Comparison of ENCODE assay signal across 1 cellular context in genomic region chr16:2516391-2517240, GRCh38.
TF ChIP-seq lines count a peak whose summit lies in the region.

No MANE protein-coding gene starts in this region.

TF ChIP-seq in HepG2, 621 proteins besides CTCF, POLR2A, EP300 and RAD21 (continued from another document and continues in another):
- peak; percentile 66; the same call in 1 of the 2 replicates for TF ChIP-seq PRDM10 (CRISPR knock-in tag; IDR thresholded peaks at IDR 0.05; ENCODE audit: low read depth)
- TF ChIP-seq ELF3 (CRISPR knock-in tag; IDR thresholded peaks at IDR 0.05) = peak; percentile 57; the same call in 1 of the 2 replicates
- no peak for TF ChIP-seq ZNF574 (CRISPR knock-in tag; IDR thresholded peaks at IDR 0.05)
- TF ChIP-seq ZNF20 (CRISPR knock-in tag; IDR thresholded peaks at IDR 0.05) = no peak
- TF ChIP-seq ZNF414 (CRISPR knock-in tag; IDR thresholded peaks at IDR 0.05) = 0 out of 2 replicates have a peak, but pooled peaks have one; percentile 41
- TF ChIP-seq TBX2 (CRISPR knock-in tag; IDR thresholded peaks at IDR 0.05; ENCODE audit: borderline replicate concordance) = no peak; the same call in 1 of the 2 replicates
- TF ChIP-seq POGK (CRISPR knock-in tag; conservative IDR thresholded peaks at IDR 0.05) = no peak
- TF ChIP-seq ISL2 (CRISPR knock-in tag; IDR thresholded peaks at IDR 0.05) = no peak
- TF ChIP-seq ZFX (CRISPR knock-in tag; IDR thresholded peaks at IDR 0.05; ENCODE audit: low read depth) = peak; percentile 32; the same call in 1 of the 2 replicates
- no peak for TF ChIP-seq KLF13 (CRISPR knock-in tag; IDR thresholded peaks at IDR 0.05)
- TF ChIP-seq ZNF891 (CRISPR knock-in tag; IDR thresholded peaks at IDR 0.05) = no peak
- no peak for TF ChIP-seq CREB3 (CRISPR knock-in tag; IDR thresholded peaks at IDR 0.05)
- no peak for TF ChIP-seq ZSCAN5A (CRISPR knock-in tag; IDR thresholded peaks at IDR 0.05; ENCODE audit: borderline replicate concordance)
- TF ChIP-seq ZBTB49 (CRISPR knock-in tag; IDR thresholded peaks at IDR 0.05; ENCODE audit: borderline replicate concordance) = no peak
- no peak for TF ChIP-seq ZNF629 (CRISPR knock-in tag; conservative IDR thresholded peaks at IDR 0.05)
- no peak for TF ChIP-seq SYNCRIP (IDR thresholded peaks at IDR 0.05; ENCODE audit: insufficient read depth, low read depth, low read length)
- no peak for TF ChIP-seq ZNF3 (CRISPR knock-in tag; IDR thresholded peaks at IDR 0.05)
- TF ChIP-seq ZBTB38 (CRISPR knock-in tag; IDR thresholded peaks at IDR 0.05) = peak; percentile 82
- TF ChIP-seq STAG1 (CRISPR knock-in tag; IDR thresholded peaks at IDR 0.05) = no peak
- no peak for TF ChIP-seq ZNF317 (CRISPR knock-in tag; IDR thresholded peaks at IDR 0.05)
- no peak for TF ChIP-seq FOXJ3 (CRISPR knock-in tag; IDR thresholded peaks at IDR 0.05; ENCODE audit: borderline replicate concordance)
- peak; percentile 51; the same call in 1 of the 2 replicates for TF ChIP-seq MED1 (CRISPR knock-in tag; IDR thresholded peaks at IDR 0.05)
- TF ChIP-seq SUZ12 (IDR thresholded peaks at IDR 0.05; ENCODE audit: low read depth, low read length) = no peak
- TF ChIP-seq BHLHE40 (IDR thresholded peaks at IDR 0.05; ENCODE audit: low read length) = no peak
- TF ChIP-seq SMC3 (IDR thresholded peaks at IDR 0.05; ENCODE audit: low read length) = no peak
- no peak for TF ChIP-seq RFX3 (CRISPR knock-in tag; IDR thresholded peaks at IDR 0.05)
- TF ChIP-seq DBP (CRISPR knock-in tag; IDR thresholded peaks at IDR 0.05; ENCODE audit: not compliant biosample characterization) = no peak
- no peak for TF ChIP-seq MIER3 (CRISPR knock-in tag; IDR thresholded peaks at IDR 0.05; ENCODE audit: borderline replicate concordance)
- TF ChIP-seq MAFF (IDR thresholded peaks at IDR 0.05; ENCODE audit: low read depth, low read length) = no peak
- no peak for TF ChIP-seq NONO (IDR thresholded peaks at IDR 0.05)
- no peak for TF ChIP-seq NONO (CRISPR knock-in tag; conservative IDR thresholded peaks at IDR 0.05)
- no peak for TF ChIP-seq NCOA5 (CRISPR knock-in tag; IDR thresholded peaks at IDR 0.05)
- TF ChIP-seq ARID3A (IDR thresholded peaks at IDR 0.05; ENCODE audit: low read depth, low read length) = no peak
- no peak for TF ChIP-seq ZUFSP (CRISPR knock-in tag; IDR thresholded peaks at IDR 0.05; ENCODE audit: borderline replicate concordance)
- TF ChIP-seq MAZ (IDR thresholded peaks at IDR 0.05; ENCODE audit: borderline replicate concordance, low read depth, low read length) = no peak
- TF ChIP-seq MAZ (CRISPR knock-in tag; IDR thresholded peaks at IDR 0.05; ENCODE audit: low read depth) = no peak
- no peak for TF ChIP-seq KAT8 (CRISPR knock-in tag; IDR thresholded peaks at IDR 0.05)
- no peak for TF ChIP-seq ZNF274 (CRISPR knock-in tag; IDR thresholded peaks at IDR 0.05)
- no peak for TF ChIP-seq NRL (CRISPR knock-in tag; IDR thresholded peaks at IDR 0.05; ENCODE audit: borderline replicate concordance)
- TF ChIP-seq GPN1 (CRISPR knock-in tag; IDR thresholded peaks at IDR 0.05; ENCODE audit: borderline replicate concordance) = no peak
- TF ChIP-seq CBFB (CRISPR knock-in tag; IDR thresholded peaks at IDR 0.05) = no peak
- TF ChIP-seq AHR (CRISPR knock-in tag; IDR thresholded peaks at IDR 0.05) = no peak
- TF ChIP-seq GATA4 (IDR thresholded peaks at IDR 0.05; ENCODE audit: borderline replicate concordance, low read depth) = no peak
- TF ChIP-seq ZNF788 (CRISPR knock-in tag; IDR thresholded peaks at IDR 0.05; ENCODE audit: borderline replicate concordance) = peak; percentile 15; the same call in 1 of the 2 replicates
- TF ChIP-seq ZFAT (CRISPR knock-in tag; conservative IDR thresholded peaks at IDR 0.05) = no peak
- TF ChIP-seq ZMYM4 (CRISPR knock-in tag; IDR thresholded peaks at IDR 0.05) = no peak
- no peak for TF ChIP-seq FOXK2 (IDR thresholded peaks at IDR 0.05)
- TF ChIP-seq ZNF782 (CRISPR knock-in tag; IDR thresholded peaks at IDR 0.05; ENCODE audit: borderline replicate concordance) = no peak
- no peak for TF ChIP-seq TCF7 (IDR thresholded peaks at IDR 0.05; ENCODE audit: low read depth)
- no peak for TF ChIP-seq GABPA (IDR thresholded peaks at IDR 0.05; ENCODE audit: low read depth, low read length)
- peak; percentile 66 for TF ChIP-seq GABPA (CRISPR knock-in tag; IDR thresholded peaks at IDR 0.05; ENCODE audit: low read depth)
